Comparison of ENCODE assay signal across 1 cellular context in genomic region chr10:63464402-63465292, GRCh38.
TF ChIP-seq lines count a peak whose summit lies in the region.

No MANE protein-coding gene starts in this region.

TF ChIP-seq in K562, 482 proteins besides CTCF, POLR2A, EP300 and RAD21 (continued from another document):
- 0 out of 2 replicates have a peak, but pooled peaks have one; percentile 9 for TF ChIP-seq CUX1 (CRISPR knock-in tag; IDR thresholded peaks at IDR 0.05)
- TF ChIP-seq ZNF583 (CRISPR knock-in tag; IDR thresholded peaks at IDR 0.05): no peak
- no peak for TF ChIP-seq PHF20 (IDR thresholded peaks at IDR 0.05; ENCODE audit: partially characterized antibody)
- TF ChIP-seq NONO (IDR thresholded peaks at IDR 0.05; ENCODE audit: low read depth in 2 of 2, low read length in 1 of 2): peak; percentile 27 to 31; a peak in 1 of 4 replicates
- no peak for TF ChIP-seq CBX3 (IDR thresholded peaks at IDR 0.05; ENCODE audit: borderline replicate concordance in 1 of 2, low read length in 2 of 2)
- no peak for TF ChIP-seq PRDM10 (IDR thresholded peaks at IDR 0.05; ENCODE audit: partially characterized antibody)
- no peak for TF ChIP-seq SAP30 (IDR thresholded peaks at IDR 0.05; ENCODE audit: borderline replicate concordance, insufficient read depth, low read depth, low read length, poor library complexity, severe bottlenecking)
- TF ChIP-seq ZNF140 (CRISPR knock-in tag; IDR thresholded peaks at IDR 0.05): no peak
- TF ChIP-seq MLX (CRISPR knock-in tag; conservative IDR thresholded peaks at IDR 0.05): 0 out of 4 replicates have a peak, but pooled peaks of 1 of the 2 experiments have one; percentile 73
- TF ChIP-seq GATAD2B (IDR thresholded peaks at IDR 0.05; ENCODE audit: borderline replicate concordance): 0 out of 2 replicates have a peak, but pooled peaks have one; percentile 26
- no peak for TF ChIP-seq ZNF551 (CRISPR knock-in tag; IDR thresholded peaks at IDR 0.05)
- TF ChIP-seq HOXB6 (CRISPR knock-in tag; IDR thresholded peaks at IDR 0.05; ENCODE audit: borderline replicate concordance): no peak
- peak; percentile 81 for TF ChIP-seq PKNOX1 (IDR thresholded peaks at IDR 0.05)
- no peak for TF ChIP-seq HDAC3 (IDR thresholded peaks at IDR 0.05; ENCODE audit: borderline replicate concordance, partially characterized antibody)
- no peak for TF ChIP-seq ZSCAN29 (IDR thresholded peaks at IDR 0.05)
- TF ChIP-seq NUFIP1 (IDR thresholded peaks at IDR 0.05; ENCODE audit: partially characterized antibody): no peak
TF ChIP-seq in K562: peak in this region for 52.
